8 cellular contexts compared by ENCODE assay signal in genomic region chr14:39483682-39484081, GRCh38.
"Had no signal": no experiment of that assay in that cellular context is flagged by ENCODE, and none has a peak within 500 bp of the region (broad histone marks: within the 10 kb centered on the region; RNA-seq: fewer than 3 reads in every experiment).

No MANE protein-coding gene starts in this region.

- ATAC-seq: GM12878 had no signal

- FAIRE-seq: G401.6, GM12878, GM12891, GM12892, GM18507, GM19239 had no signal

- DNase-seq: GDM1, GF-D8 had no signal

- H3K4me3 ChIP-seq: GM12878 had no signal
